In genomic region chr7:21443149-21443841, GRCh38 we compare ENCODE assay signal across 23 cellular contexts.
"Had no signal": no experiment of that assay in that cellular context is flagged by ENCODE, and none has a peak within 500 bp of the region (broad histone marks: within the 10 kb centered on the region; RNA-seq: fewer than 3 reads in every experiment).

No MANE protein-coding gene starts in this region.

- H3K4me3 Mint-ChIP-seq: activated naive CD8-positive, alpha-beta T cell treated with anti-CD3 and anti-CD28 coated beads for 36 hours; activated T-cell treated with anti-CD3 and anti-CD28 coated beads, Interleukin-2, amount 50 U/mL, for 24 hours; activated T-helper 17 cell treated with anti-CD3 and anti-CD28 coated beads, Interleukin-2, amount 50 U/mL, for 72 hours; endodermal cell; memory B cell; type B pancreatic cell had no signal

- H3K27me3 ChIP-seq: breast epithelium, esophagus squamous epithelium, gastroesophageal sphincter, heart left ventricle, vagina had no signal

- H3K27ac ChIP-seq: breast epithelium, esophagus squamous epithelium, gastroesophageal sphincter, heart left ventricle, thoracic aorta, vagina, VCaP had no signal

- H3K4me1 Mint-ChIP-seq: endodermal cell had no signal

- H3K4me3 ChIP-seq: breast epithelium, esophagus squamous epithelium, gastroesophageal sphincter, heart left ventricle, thoracic aorta, vagina had no signal

- ATAC-seq: activated CD4-positive, CD25-positive, alpha-beta regulatory T cell treated with anti-CD3 and anti-CD28 coated beads, Interleukin-2, amount 50 U/mL, for 24 hours; activated T-helper 17 cell treated with anti-CD3 and anti-CD28 coated beads, Interleukin-2, amount 50 U/mL, for 72 hours; gastroesophageal sphincter; heart left ventricle; left colon had no signal

- H3K4me1 ChIP-seq: breast epithelium, esophagus squamous epithelium, gastroesophageal sphincter, heart left ventricle, vagina had no signal

- H3K36me3 ChIP-seq: breast epithelium, esophagus squamous epithelium, thoracic aorta had no signal

- H3K27ac Mint-ChIP-seq: activated naive CD8-positive, alpha-beta T cell treated with anti-CD3 and anti-CD28 coated beads for 36 hours; activated T-cell treated with anti-CD3 and anti-CD28 coated beads, Interleukin-2, amount 50 U/mL, for 24 hours; activated T-helper 17 cell treated with anti-CD3 and anti-CD28 coated beads, Interleukin-2, amount 50 U/mL, for 72 hours; endodermal cell; memory B cell; type B pancreatic cell had no signal

- H3K9me3 Mint-ChIP-seq: activated naive CD8-positive, alpha-beta T cell treated with anti-CD3 and anti-CD28 coated beads for 36 hours; activated T-cell treated with anti-CD3 and anti-CD28 coated beads, Interleukin-2, amount 50 U/mL, for 24 hours; activated T-helper 17 cell treated with anti-CD3 and anti-CD28 coated beads, Interleukin-2, amount 50 U/mL, for 72 hours; memory B cell; type B pancreatic cell had no signal

- H3K27me3 Mint-ChIP-seq: activated naive CD8-positive, alpha-beta T cell treated with anti-CD3 and anti-CD28 coated beads for 36 hours; activated T-cell treated with anti-CD3 and anti-CD28 coated beads, Interleukin-2, amount 50 U/mL, for 24 hours; activated T-helper 17 cell treated with anti-CD3 and anti-CD28 coated beads, Interleukin-2, amount 50 U/mL, for 72 hours; memory B cell; type B pancreatic cell had no signal

- DNase-seq: activated CD4-positive, alpha-beta T cell treated with anti-CD3 and anti-CD28 coated beads, Interleukin-2, amount 50 U/mL, for 1 hour; activated naive CD8-positive, alpha-beta T cell treated with anti-CD3 and anti-CD28 coated beads for 36 hours; activated T-cell treated with anti-CD3 and anti-CD28 coated beads, Interleukin-2, amount 50 U/mL, for 24 hours; cortex of kidney; endodermal cell; esophagus squamous epithelium; heart left ventricle; islet precursor cell; left colon; occipital lobe; retina; stimulated activated CD4-positive, alpha-beta T cell treated with anti-CD3 and anti-CD28 coated beads, Interleukin-2, amount 100 ng/mL, for 48 hours; stimulated activated CD8-positive, alpha-beta memory T cell treated with anti-CD3 and anti-CD28 coated beads, Interleukin-4, amount 100 ng/mL, for 48 hours; stimulated activated naive CD4-positive, alpha-beta T cell treated with Interleukin-2 at 50 U/mL for 16 hours had no signal
